Comparison of ENCODE assay signal across 18 cellular contexts in the genomic region with DNA sequence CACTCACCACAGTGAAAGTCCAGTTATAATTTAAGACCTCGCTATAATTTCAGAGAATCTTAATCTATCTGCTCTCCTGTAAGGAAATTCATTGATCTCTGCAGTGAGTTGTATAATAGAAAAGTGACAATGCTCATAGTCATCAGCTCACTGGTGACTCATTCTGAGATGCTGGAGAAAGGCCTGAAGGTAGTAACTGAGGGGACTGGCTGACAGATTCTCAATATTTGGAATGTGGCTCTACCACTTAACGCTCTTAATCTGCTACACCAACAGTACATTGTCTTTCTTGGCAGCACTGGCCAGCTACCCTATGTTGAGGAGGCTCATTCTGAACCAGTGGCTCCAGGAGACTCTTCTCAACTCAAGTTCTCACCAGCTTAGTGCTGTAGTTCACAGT.
"Had no signal": no experiment of that assay in that cellular context is flagged by ENCODE, and none has a peak within 500 bp of the region (broad histone marks: within the 10 kb centered on the region; RNA-seq: fewer than 3 reads in every experiment).

No MANE protein-coding gene starts in this region.

- H3K4me3 ChIP-seq: heart left ventricle had no signal

- FAIRE-seq: frontal cortex had no signal

- H3K9me3 ChIP-seq: neutrophil had no signal

- H3K36me3 ChIP-seq: heart left ventricle, neutrophil had no signal

- DNase-seq: activated CD4-positive, alpha-beta T cell treated with anti-CD3 and anti-CD28 coated beads for 48 hours; activated CD8-positive, alpha-beta memory T cell treated with anti-CD3 and anti-CD28 coated beads, Interleukin-2, amount 50 U/mL, for 4 hours; activated CD8-positive, alpha-beta T cell treated with anti-CD3 and anti-CD28 coated beads for 36 hours; activated gamma-delta T cell treated with Interleukin-2 at 50 U/mL for 16 hours; activated naive CD8-positive, alpha-beta T cell treated with anti-CD3 and anti-CD28 coated beads, Interleukin-2, amount 10 ng/mL, durations not matched to agents 7 days and 5 days; activated T-cell treated with anti-CD3 and anti-CD28 coated beads, Interleukin-2, amount 50 U/mL, for 48 hours; cerebellar nuclear complex; effector memory CD4-positive, alpha-beta T cell; heart left ventricle; naive thymus-derived CD8-positive, alpha-beta T cell; stimulated activated CD4-positive, alpha-beta T cell treated with anti-CD3 and anti-CD28 coated beads, Interleukin-12 subunit alpha, Interleukin-12 subunit beta, amount 100 ng/mL, for 4 hours; stimulated activated CD4-positive, alpha-beta T cell treated with anti-CD3 and anti-CD28 coated beads, Interleukin-2, amount 100 ng/mL, for 24 hours; T-helper 17 cell had no signal

- H3K27ac ChIP-seq: epithelial cell of prostate, heart left ventricle, neutrophil had no signal

- ATAC-seq: activated CD8-positive, alpha-beta T cell treated with anti-CD3 and anti-CD28 coated beads for 36 hours; heart left ventricle; naive thymus-derived CD8-positive, alpha-beta T cell; stimulated activated memory B cell treated with anti-CD40 and anti-IgM and Interleukin-4, amounts not matched to agents 10 μg/mL and 1 μg/mL and 100 μg/mL, for 72 hours; T-helper 17 cell; WTC11 had no signal

- H3K4me1 ChIP-seq: heart left ventricle had no signal

- H3K27me3 ChIP-seq: heart left ventricle, neutrophil had no signal
